8 cellular contexts compared by ENCODE assay signal in genomic region chr1:52632732-52633290, GRCh38. TPM values are rescaled to one million over a fixed set of nuclear protein-coding genes. Genes with fewer than 3 reads are reported as not detected.
DNase-seq lines count a peak whose midpoint lies in the region; ATAC-seq and TF ChIP-seq lines count a peak whose summit lies in the region.

SHISAL2A (plus strand) TSS chr1:52633168; CDS start chr1:52633494, 326 bp downstream.

- no peaks in the 10 kb centered on the region for H3K27me3 Mint-ChIP-seq in central memory CD8-positive, alpha-beta T cell

- peaks cover 31% of the 10 kb centered on the region for H3K36me3 Mint-ChIP-seq in central memory CD8-positive, alpha-beta T cell (ENCODE audit: insufficient read depth)

- peak within 1 kb of the TSS; percentile 67 for H3K27ac ChIP-seq in lower lobe of right lung

- H3K36me3 ChIP-seq in lower lobe of right lung: no peaks in the 10 kb centered on the region

- peaks cover 18% of the 10 kb centered on the region for H3K4me1 ChIP-seq in lower lobe of right lung

- H3K4me1 Mint-ChIP-seq in central memory CD8-positive, alpha-beta T cell: peaks cover 70% of the 10 kb centered on the region

- peak within 1 kb of the TSS; percentile 49 for H3K4me3 ChIP-seq in lower lobe of right lung

- no peaks in the 10 kb centered on the region for H3K9me3 ChIP-seq in lower lobe of right lung

- H3K27ac Mint-ChIP-seq in central memory CD8-positive, alpha-beta T cell (ENCODE audit: low read depth): peak within 1 kb of the TSS; percentile 98

- peak; percentile 35 for ATAC-seq in central memory CD8-positive, alpha-beta T cell (replicated peaks; ENCODE audit: extremely low read depth, poor library complexity, severe bottlenecking)
- ATAC-seq in lower lobe of right lung: peak; percentile 69 to 76
- ATAC-seq in GM19328 (IDR thresholded peaks at IDR 0.05; ENCODE audit: unreplicated experiment): no peak

- H3K9me3 Mint-ChIP-seq in central memory CD8-positive, alpha-beta T cell: no peaks in the 10 kb centered on the region

- intact Hi-C loops in lower lobe of right lung (cut with DNase I): no loop called here

- no peak for TF ChIP-seq CTCF in lower lobe of right lung (IDR thresholded peaks at IDR 0.05)

- DNase-seq in DMS79 treated with DMSO at 0.1 percent for 48 hours (lab: John Stamatoyannopoulos, UW) (peak; percentile 43), DMS79 (lab: John Stamatoyannopoulos, UW) (no peak), lower lobe of right lung (peak; percentile 68), SKM-1 treated with dmso at 0.1 percent for 144 hours (lab: John Stamatoyannopoulos, UW; ENCODE audit: unreplicated experiment) (no peak)
- peak in 3 of 4 experiments; percentile 19 to 63 (median 53) for DNase-seq in activated CD4-positive, CD25-positive, alpha-beta regulatory T cell (lab: John Stamatoyannopoulos, UW)
- DNase-seq in central memory CD8-positive, alpha-beta T cell (ENCODE audit: low spot score in 2 of 2): peak; percentile 32 to 41
- DNase-seq in stimulated activated CD8-positive, alpha-beta memory T cell treated with anti-CD3 and anti-CD28 coated beads, Interleukin-4, amount 100 ng/mL, for 48 hours: peak; percentile 63

- peaks cover 28% of the 10 kb centered on the region for H3K27me3 ChIP-seq in lower lobe of right lung (ENCODE audit: low read depth)

- peak within 1 kb of the TSS; percentile 89 for H3K4me3 Mint-ChIP-seq in central memory CD8-positive, alpha-beta T cell

RNA-seq across cellular contexts. Expression of gene SHISAL2A, which starts in this region (rescaled TPM):
- total RNA-seq in lower lobe of right lung: 1.6 TPM

Comparison
In these comparisons a context has a peak if more than half of its experiments do, and no peak if none do; other contexts are left out.
1. DNase-seq: peak in DMS79 treated with DMSO at 0.1 percent for 48 hours (single experiment), activated CD4-positive, CD25-positive, alpha-beta regulatory T cell (3 of 4), central memory CD8-positive, alpha-beta T cell (2 of 2), lower lobe of right lung (single experiment) and stimulated activated CD8-positive, alpha-beta memory T cell treated with anti-CD3 and anti-CD28 coated beads, Interleukin-4, amount 100 ng/mL, for 48 hours (single experiment); none in DMS79 (single experiment) and SKM-1 treated with dmso at 0.1 percent for 144 hours (single experiment).